1 cellular context compared by ENCODE assay signal in genomic region chr7:1544178-1544895, GRCh38.
TF ChIP-seq lines count a peak whose summit lies in the region.

No MANE protein-coding gene starts in this region.

TF ChIP-seq in HepG2, 621 proteins besides CTCF, POLR2A, EP300 and RAD21:
- TF ChIP-seq RBFOX2 (IDR thresholded peaks at IDR 0.05; ENCODE audit: low read depth, low read length) (peak; percentile 51), CHCHD3 (CRISPR knock-in tag; IDR thresholded peaks at IDR 0.05) (no peak), MED13 (CRISPR knock-in tag; IDR thresholded peaks at IDR 0.05) (no peak), MTERF4 (CRISPR knock-in tag; IDR thresholded peaks at IDR 0.05) (0 out of 2 replicates have a peak, but pooled peaks have one; percentile 37), SMARCC2 (IDR thresholded peaks at IDR 0.05) (no peak), NFATC3 (CRISPR knock-in tag; IDR thresholded peaks at IDR 0.05) (no peak), AKAP8 (CRISPR knock-in tag; IDR thresholded peaks at IDR 0.05) (peak; percentile 38; the same call in 1 of the 2 replicates), CENPT (CRISPR knock-in tag; IDR thresholded peaks at IDR 0.05; ENCODE audit: low read depth) (no peak), ZNF768 (CRISPR knock-in tag; IDR thresholded peaks at IDR 0.05) (peak; percentile 78), ZNF687 (CRISPR knock-in tag; IDR thresholded peaks at IDR 0.05) (0 out of 2 replicates have a peak, but pooled peaks have one; percentile 11), AGO2 (optimal IDR thresholded peaks at IDR 0.05; ENCODE audit: low read depth, low read length) (peak; percentile 54)
- TF ChIP-seq, protein P1, sequence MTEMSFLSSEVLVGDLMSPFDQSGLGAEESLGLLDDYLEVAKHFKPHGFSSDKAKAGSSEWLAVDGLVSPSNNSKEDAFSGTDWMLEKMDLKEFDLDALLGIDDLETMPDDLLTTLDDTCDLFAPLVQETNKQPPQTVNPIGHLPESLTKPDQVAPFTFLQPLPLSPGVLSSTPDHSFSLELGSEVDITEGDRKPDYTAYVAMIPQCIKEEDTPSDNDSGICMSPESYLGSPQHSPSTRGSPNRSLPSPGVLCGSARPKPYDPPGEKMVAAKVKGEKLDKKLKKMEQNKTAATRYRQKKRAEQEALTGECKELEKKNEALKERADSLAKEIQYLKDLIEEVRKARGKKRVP (CRISPR knock-in tag; IDR thresholded peaks at IDR 0.05): no peak
- TF ChIP-seq, protein P2, sequence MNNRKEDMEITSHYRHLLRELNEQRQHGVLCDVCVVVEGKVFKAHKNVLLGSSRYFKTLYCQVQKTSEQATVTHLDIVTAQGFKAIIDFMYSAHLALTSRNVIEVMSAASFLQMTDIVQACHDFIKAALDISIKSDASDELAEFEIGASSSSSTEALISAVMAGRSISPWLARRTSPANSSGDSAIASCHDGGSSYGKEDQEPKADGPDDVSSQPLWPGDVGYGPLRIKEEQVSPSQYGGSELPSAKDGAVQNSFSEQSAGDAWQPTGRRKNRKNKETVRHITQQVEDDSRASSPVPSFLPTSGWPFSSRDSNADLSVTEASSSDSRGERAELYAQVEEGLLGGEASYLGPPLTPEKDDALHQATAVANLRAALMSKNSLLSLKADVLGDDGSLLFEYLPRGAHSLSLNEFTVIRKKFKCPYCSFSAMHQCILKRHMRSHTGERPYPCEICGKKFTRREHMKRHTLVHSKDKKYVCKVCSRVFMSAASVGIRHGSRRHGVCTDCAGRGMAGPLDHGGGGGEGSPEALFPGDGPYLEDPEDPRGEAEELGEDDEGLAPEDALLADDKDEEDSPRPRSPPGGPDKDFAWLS (CRISPR knock-in tag; IDR thresholded peaks at IDR 0.05; ENCODE audit: borderline replicate concordance): no peak
